In genomic region chr4:81469774-81470455, GRCh38 we compare ENCODE assay signal across 9 cellular contexts. TPM values are rescaled to one million over a fixed set of nuclear protein-coding genes. Genes with fewer than 3 reads are reported as not detected.
A peak's percentile ranks its signal among the peaks of the same experiment; 100 is the strongest.
DNase-seq lines count a peak whose midpoint lies in the region; ATAC-seq lines count a peak whose summit lies in the region.
"Had no signal": no experiment of that assay in that cellular context is flagged by ENCODE, and none has a peak within 500 bp of the region (broad histone marks: within the 10 kb centered on the region; RNA-seq: fewer than 3 reads in every experiment).

No MANE protein-coding gene starts in this region.

- no peak overlapping the region for H3K27ac Mint-ChIP-seq in activated T-helper 1 cell treated with anti-CD3 and anti-CD28 coated beads, Interleukin-12 subunit alpha, Interleukin-12 subunit beta, Interleukin-2, Interleukin-4 antibody, amounts not matched to agents 30 ng/mL and 10 ng/mL and 1 ng/mL, durations not matched to agents 14 hours and 24 hours and 36 hours
- H3K27ac Mint-ChIP-seq in stimulated activated effector memory CD8-positive, alpha-beta T cell treated with anti-CD3 and anti-CD28 coated beads, Interleukin-12 subunit alpha, Interleukin-12 subunit beta, amount 100 ng/mL, for 72 hours = peak overlapping the region; percentile 91

- DNase-seq in DMS 273 (lab: John Stamatoyannopoulos, UW; ENCODE audit: unreplicated experiment) (peak; percentile 23), DMS 273 treated with DMSO at 0.1 percent for 48 hours (lab: John Stamatoyannopoulos, UW) (no peak), OCI-M1 (lab: John Stamatoyannopoulos, UW) (no peak), sciatic nerve (ENCODE audit: low spot score) (no peak), ecto neural progenitor cell (ENCODE audit: low spot score) (no peak)
- DNase-seq in activated T-helper 1 cell treated with anti-CD3 and anti-CD28 coated beads, Interleukin-12 subunit alpha, Interleukin-12 subunit beta, Interleukin-2, Interleukin-4 antibody, amounts not matched to agents 30 ng/mL and 10 ng/mL and 1 ng/mL, durations not matched to agents 14 hours and 24 hours and 36 hours (ENCODE audit: low spot score) = no peak
- DNase-seq in stimulated activated effector memory CD8-positive, alpha-beta T cell treated with anti-CD3 and anti-CD28 coated beads, Interleukin-12 subunit alpha, Interleukin-12 subunit beta, amount 100 ng/mL, for 72 hours (ENCODE audit: low spot score in 2 of 2) = no peak

- no peaks in the 10 kb centered on the region for H3K36me3 ChIP-seq in iPS-20b (ENCODE audit: insufficient read depth, low read depth, low read length)

- intact Hi-C loops in activated T-helper 1 cell treated with anti-CD3 and anti-CD28 coated beads, Interleukin-12 subunit alpha, Interleukin-12 subunit beta, Interleukin-2, Interleukin-4 antibody, amounts not matched to agents 30 ng/mL and 10 ng/mL and 1 ng/mL, durations not matched to agents 14 hours and 24 hours and 36 hours (cut with micrococcal nuclease) = loop anchor here (2.0 to 10.0 kb wide), 5 partner anchors 197 to 1545 kb away; partner anchors contain the start of genes ENOPH1, HNRNPD, HNRNPDL and LIN54
- intact Hi-C loops in sciatic nerve (cut with DNase I) = no loop called here

- H3K9ac ChIP-seq in iPS-20b (ENCODE audit: low read depth, low read length) = no peak overlapping the region; the same call in 1 of the 2 replicates

- no peaks in the 10 kb centered on the region for H3K36me3 Mint-ChIP-seq in activated T-helper 1 cell treated with anti-CD3 and anti-CD28 coated beads, Interleukin-12 subunit alpha, Interleukin-12 subunit beta, Interleukin-2, Interleukin-4 antibody, amounts not matched to agents 30 ng/mL and 10 ng/mL and 1 ng/mL, durations not matched to agents 14 hours and 24 hours and 36 hours (ENCODE audit: low read depth)
- peaks cover 15% of the 10 kb centered on the region for H3K36me3 Mint-ChIP-seq in stimulated activated effector memory CD8-positive, alpha-beta T cell treated with anti-CD3 and anti-CD28 coated beads, Interleukin-12 subunit alpha, Interleukin-12 subunit beta, amount 100 ng/mL, for 72 hours

- peaks cover 15% of the 10 kb centered on the region for H3K27me3 Mint-ChIP-seq in activated T-helper 1 cell treated with anti-CD3 and anti-CD28 coated beads, Interleukin-12 subunit alpha, Interleukin-12 subunit beta, Interleukin-2, Interleukin-4 antibody, amounts not matched to agents 30 ng/mL and 10 ng/mL and 1 ng/mL, durations not matched to agents 14 hours and 24 hours and 36 hours (ENCODE audit: insufficient read depth)

- H3K4me1 ChIP-seq in iPS-20b (ENCODE audit: insufficient read depth, low read length) = peaks cover 22% of the 10 kb centered on the region

- peaks cover 25% of the 10 kb centered on the region for H3K27me3 ChIP-seq in iPS-20b (ENCODE audit: insufficient read depth, low read length)

- H3K9me3 ChIP-seq in iPS-20b (ENCODE audit: insufficient read depth, low read depth, low read length) = no peaks in the 10 kb centered on the region

- H3K4me3 Mint-ChIP-seq in activated T-helper 1 cell treated with anti-CD3 and anti-CD28 coated beads, Interleukin-12 subunit alpha, Interleukin-12 subunit beta, Interleukin-2, Interleukin-4 antibody, amounts not matched to agents 30 ng/mL and 10 ng/mL and 1 ng/mL, durations not matched to agents 14 hours and 24 hours and 36 hours = peak overlapping the region; percentile 93
- peak overlapping the region; percentile 93 for H3K4me3 Mint-ChIP-seq in stimulated activated effector memory CD8-positive, alpha-beta T cell treated with anti-CD3 and anti-CD28 coated beads, Interleukin-12 subunit alpha, Interleukin-12 subunit beta, amount 100 ng/mL, for 72 hours

- peaks cover 46% of the 10 kb centered on the region for H3K4me1 Mint-ChIP-seq in activated T-helper 1 cell treated with anti-CD3 and anti-CD28 coated beads, Interleukin-12 subunit alpha, Interleukin-12 subunit beta, Interleukin-2, Interleukin-4 antibody, amounts not matched to agents 30 ng/mL and 10 ng/mL and 1 ng/mL, durations not matched to agents 14 hours and 24 hours and 36 hours (ENCODE audit: low read depth)
- peaks cover 44% of the 10 kb centered on the region for H3K4me1 Mint-ChIP-seq in stimulated activated effector memory CD8-positive, alpha-beta T cell treated with anti-CD3 and anti-CD28 coated beads, Interleukin-12 subunit alpha, Interleukin-12 subunit beta, amount 100 ng/mL, for 72 hours

- ATAC-seq in stimulated activated effector memory CD8-positive, alpha-beta T cell treated with anti-CD3 and anti-CD28 coated beads, Interleukin-12 subunit alpha, Interleukin-12 subunit beta, amount 100 ng/mL, for 72 hours = no peak
- ATAC-seq in sciatic nerve = no peak

- peak overlapping the region; percentile 87 for H3K4me3 ChIP-seq in iPS-20b (ENCODE audit: low read length)

- no peak overlapping the region for H3K27ac ChIP-seq in iPS-20b (ENCODE audit: low read length)

- peaks cover 3% of the 10 kb centered on the region for H3K9me3 Mint-ChIP-seq in activated T-helper 1 cell treated with anti-CD3 and anti-CD28 coated beads, Interleukin-12 subunit alpha, Interleukin-12 subunit beta, Interleukin-2, Interleukin-4 antibody, amounts not matched to agents 30 ng/mL and 10 ng/mL and 1 ng/mL, durations not matched to agents 14 hours and 24 hours and 36 hours
- no peaks in the 10 kb centered on the region for H3K9me3 Mint-ChIP-seq in stimulated activated effector memory CD8-positive, alpha-beta T cell treated with anti-CD3 and anti-CD28 coated beads, Interleukin-12 subunit alpha, Interleukin-12 subunit beta, amount 100 ng/mL, for 72 hours

RNA-seq across cellular contexts. Expression of gene RASGEF1B, which starts 1.8 kb away (rescaled TPM):
- 3.6 and 3.7 TPM in 2 replicates for total RNA-seq in activated T-helper 1 cell treated with anti-CD3 and anti-CD28 coated beads, Interleukin-12 subunit alpha, Interleukin-12 subunit beta, Interleukin-2, Interleukin-4 antibody, amounts not matched to agents 30 ng/mL and 10 ng/mL and 1 ng/mL, durations not matched to agents 14 hours and 24 hours and 36 hours
- total RNA-seq in sciatic nerve = 27.0 TPM
- total RNA-seq: A172 had no signal
